Comparison of ENCODE assay signal across 1 cellular context in genomic region chr20:33810885-33811762, GRCh38.
TF ChIP-seq lines count a peak whose summit lies in the region.

Gene CHMP4B, plus strand, starts transcription at chr20:33811348. Its CDS starts 121 bp downstream, at chr20:33811469.

TF ChIP-seq in HepG2, 621 proteins besides CTCF, POLR2A, EP300 and RAD21 (continued from another document):
- no peak; the same call in 1 of the 2 replicates for TF ChIP-seq TRAFD1 (CRISPR knock-in tag; IDR thresholded peaks at IDR 0.05; ENCODE audit: borderline replicate concordance)
- TF ChIP-seq SAFB2 (CRISPR knock-in tag; IDR thresholded peaks at IDR 0.05; ENCODE audit: borderline replicate concordance, low read depth): peak; percentile 90
- TF ChIP-seq ARID4A (CRISPR knock-in tag; IDR thresholded peaks at IDR 0.05; ENCODE audit: borderline replicate concordance): peak; percentile 93; the same call in 1 of the 2 replicates
- TF ChIP-seq SMARCC2 (IDR thresholded peaks at IDR 0.05): no peak
- peak; percentile 74 for TF ChIP-seq ZNF709 (CRISPR knock-in tag; IDR thresholded peaks at IDR 0.05)
- 0 out of 2 replicates have a peak, but pooled peaks have one; percentile 65 for TF ChIP-seq ZNF317 (CRISPR knock-in tag; IDR thresholded peaks at IDR 0.05)
- TF ChIP-seq TIGD3 (CRISPR knock-in tag; IDR thresholded peaks at IDR 0.05; ENCODE audit: borderline replicate concordance): no peak
- no peak; the same call in 1 of the 2 replicates for TF ChIP-seq ZFP82 (CRISPR knock-in tag; IDR thresholded peaks at IDR 0.05; ENCODE audit: borderline replicate concordance)
- peak; percentile 99 for TF ChIP-seq FOXK1 (CRISPR knock-in tag; IDR thresholded peaks at IDR 0.05; ENCODE audit: borderline replicate concordance, low read depth)
- peak; percentile 51; the same call in 1 of the 2 replicates for TF ChIP-seq HBP1 (CRISPR knock-in tag; IDR thresholded peaks at IDR 0.05; ENCODE audit: low read depth)
- peak; percentile 92; the same call in 1 of the 2 replicates for TF ChIP-seq ZNF513 (CRISPR knock-in tag; conservative IDR thresholded peaks at IDR 0.05)
- TF ChIP-seq BCL3 (CRISPR knock-in tag; IDR thresholded peaks at IDR 0.05): peak; percentile 72; the same call in 1 of the 2 replicates
- peak; percentile 85; the same call in 1 of the 2 replicates for TF ChIP-seq MTERF4 (CRISPR knock-in tag; IDR thresholded peaks at IDR 0.05)
- TF ChIP-seq ZNF205 (CRISPR knock-in tag; IDR thresholded peaks at IDR 0.05): peak; percentile 84
- TF ChIP-seq TBL1XR1 (IDR thresholded peaks at IDR 0.05; ENCODE audit: borderline replicate concordance, low read length, partially characterized antibody): peak; percentile 98
- no peak for TF ChIP-seq XBP1 (CRISPR knock-in tag; IDR thresholded peaks at IDR 0.05)
- TF ChIP-seq ZNF124 (CRISPR knock-in tag; IDR thresholded peaks at IDR 0.05): peak; percentile 82
- no peak for TF ChIP-seq NFIC (IDR thresholded peaks at IDR 0.05; ENCODE audit: low read length)
- TF ChIP-seq ZNF318 (CRISPR knock-in tag; IDR thresholded peaks at IDR 0.05): no peak; the same call in 1 of the 2 replicates
- no peak for TF ChIP-seq CEBPB (IDR thresholded peaks at IDR 0.05; ENCODE audit: borderline replicate concordance, low read depth, low read length)
- peak; percentile 64 for TF ChIP-seq HNF4A (CRISPR knock-in tag; IDR thresholded peaks at IDR 0.05)
- no peak for TF ChIP-seq POLR2AphosphoS2 (IDR thresholded peaks at IDR 0.05; ENCODE audit: low read depth, low read length)
- TF ChIP-seq ZNF841 (CRISPR knock-in tag; IDR thresholded peaks at IDR 0.05; ENCODE audit: borderline replicate concordance): no peak
- peak; percentile 53; the same call in 1 of the 2 replicates for TF ChIP-seq ZNF83 (CRISPR knock-in tag; IDR thresholded peaks at IDR 0.05; ENCODE audit: borderline replicate concordance)
- TF ChIP-seq SRY (CRISPR knock-in tag; IDR thresholded peaks at IDR 0.05): peak; percentile 95
- TF ChIP-seq ZBTB44 (CRISPR knock-in tag; IDR thresholded peaks at IDR 0.05): no peak
- peak; percentile 72; the same call in 1 of the 2 replicates for TF ChIP-seq ZNF430 (CRISPR knock-in tag; IDR thresholded peaks at IDR 0.05)
- TF ChIP-seq KAT7 (CRISPR knock-in tag; IDR thresholded peaks at IDR 0.05; ENCODE audit: borderline replicate concordance): no peak; the same call in 1 of the 2 replicates
TF ChIP-seq in HepG2: peak in this region for 341.
